In genomic region chr2:41038408-41038807, GRCh38 we compare ENCODE assay signal across 28 cellular contexts.
A peak's percentile ranks its signal among the peaks of the same experiment; 100 is the strongest.
DNase-seq lines count a peak whose midpoint lies in the region; ATAC-seq and TF ChIP-seq lines count a peak whose summit lies in the region.
"Had no signal": no experiment of that assay in that cellular context is flagged by ENCODE, and none has a peak within 500 bp of the region (broad histone marks: within the 10 kb centered on the region; RNA-seq: fewer than 3 reads in every experiment).

No MANE protein-coding gene starts in this region.

- ATAC-seq in HG03280 (IDR thresholded peaks at IDR 0.05; ENCODE audit: unreplicated experiment) (no peak), HG02798 (IDR thresholded peaks at IDR 0.05; ENCODE audit: poor library complexity, unreplicated experiment) (no peak)
- ATAC-seq: activated CD8-positive, alpha-beta T cell treated with anti-CD3 and anti-CD28 coated beads, Interleukin-2, amount 10 ng/mL, durations not matched to agents 7 days and 5 days; PC-3; T-helper 17 cell had no signal

- no peak for TF ChIP-seq CTCF in cardiac fibroblast (IDR thresholded peaks at IDR 0.05; ENCODE audit: low read depth, low read length)

- DNase-seq in ACHN (peak; percentile 37), HT1080 (ENCODE audit: low read depth) (peak; percentile 20), cardiac fibroblast (ENCODE audit: low read depth in 2 of 2) (peak; percentile 13 to 52), iris pigment epithelial cell (ENCODE audit: low read depth) (peak; percentile 51), HPDE6-E6E7 (ENCODE audit: extremely low spot score) (no peak)
- DNase-seq in stimulated activated CD4-positive, alpha-beta T cell treated with anti-CD3 and anti-CD28 coated beads, Interleukin-2, amount 100 ng/mL, for 48 hours = no peak
- DNase-seq: activated CD4-positive, CD25-positive, alpha-beta regulatory T cell; activated CD8-positive, alpha-beta T cell treated with anti-CD3 and anti-CD28 coated beads, Interleukin-2, amount 10 ng/mL, durations not matched to agents 7 days and 5 days; activated T-cell treated with anti-CD3 and anti-CD28 coated beads, Interleukin-2, amount 50 U/mL, for 48 hours; caudate nucleus; CD4-positive, alpha-beta T cell; DND-41; H9; hypothalamus; KBM-7; midbrain; NCI-H1092; NCI-H2107; NCI-H69; nephron progenitor cell; PC-3; SJCRH30; stimulated activated naive CD4-positive, alpha-beta T cell; T-helper 17 cell; thyroid gland had no signal

- H3K4me3 ChIP-seq in cardiac fibroblast (replicated peaks in 1 of 2; ENCODE audit: low read depth in 2 of 2, low read length in 2 of 2) = no peak overlapping the region
- H3K4me3 ChIP-seq: esophagus muscularis mucosa, SJCRH30, thyroid gland had no signal

- in situ Hi-C loops in ACHN (cut with HindIII; ENCODE audit: low pct_ligation_motif_present, low pct_unique_long_range_greater_than_20kb, low sequenced_read_pairs) = no loop called here

Comparison
In these comparisons a context has a peak if more than half of its experiments do, and no peak if none do; other contexts are left out.
1. DNase-seq: peak in ACHN (single experiment), HT1080 (single experiment), cardiac fibroblast (2 of 2) and iris pigment epithelial cell (single experiment); none in stimulated activated CD4-positive, alpha-beta T cell treated with anti-CD3 and anti-CD28 coated beads, Interleukin-2, amount 100 ng/mL, for 48 hours (0 of 2) and HPDE6-E6E7 (single experiment).